Comparison of ENCODE assay signal across 8 cellular contexts in the genomic region with DNA sequence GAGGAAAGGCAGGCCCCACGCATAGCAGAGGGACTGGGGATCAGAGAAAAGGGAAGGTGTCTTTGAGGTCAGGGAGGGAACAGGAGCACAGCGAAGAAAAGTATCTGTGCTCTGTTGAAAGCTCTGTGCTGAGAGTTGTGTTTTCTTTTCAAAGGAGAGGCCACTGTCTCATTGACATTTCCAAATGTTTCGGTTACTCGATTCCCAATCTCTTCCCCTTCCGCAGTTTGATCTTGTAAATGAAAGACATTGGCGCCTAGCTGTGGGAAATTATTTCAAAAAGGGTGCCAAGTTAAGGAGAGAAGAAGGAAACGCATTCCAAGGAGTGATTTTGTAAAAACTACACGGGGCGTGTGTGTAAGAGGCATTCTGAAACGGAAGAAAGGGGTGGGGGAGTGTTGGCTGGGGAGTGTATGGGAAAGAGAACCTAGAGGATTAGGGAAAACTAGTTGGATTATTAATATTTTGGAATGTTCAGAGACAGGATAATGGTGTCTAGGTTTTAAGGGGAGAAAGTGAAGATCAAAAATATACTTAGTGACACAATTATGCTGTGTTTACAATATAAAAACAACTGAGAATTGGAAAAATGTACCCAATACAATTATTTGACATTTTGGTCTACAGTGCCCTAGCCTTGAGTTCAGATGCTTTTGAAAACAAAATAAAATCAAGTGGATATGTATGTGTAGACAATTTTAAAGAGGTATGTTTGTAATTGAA. TPM values are rescaled to one million over a fixed set of nuclear protein-coding genes. Genes with fewer than 3 reads are reported as not detected.
DNase-seq lines count a peak whose midpoint lies in the region; ATAC-seq and TF ChIP-seq lines count a peak whose summit lies in the region.

No MANE protein-coding gene starts in this region.

- H3K27me3 Mint-ChIP-seq in dendritic cell treated with granulocyte-macrophage colony-stimulating factor and Interleukin-4, amounts not matched to agents 40 ng/mL and 50 ng/mL, for 4 days, result no peaks in the 10 kb centered on the region

- peak overlapping the region; percentile 96 for H3K4me2 ChIP-seq in OCI-LY1 (ENCODE audit: low read length)

- H3K9me3 ChIP-seq in BE2C (no peaks in the 10 kb centered on the region), OCI-LY1 (ENCODE audit: low read length) (no peaks in the 10 kb centered on the region), mononuclear cell (ENCODE audit: low read depth, low read length) (no peaks in the 10 kb centered on the region)

- no peak overlapping the region for H2AFZ ChIP-seq in OCI-LY1 (ENCODE audit: low read length)

- no peaks in the 10 kb centered on the region for H3F3A ChIP-seq in OCI-LY1 (ENCODE audit: insufficient read depth, low read length)

- H3K27ac ChIP-seq in OCI-LY1 (ENCODE audit: low read depth, low read length, poor library complexity, severe bottlenecking), result peak overlapping the region; percentile 25

- TF ChIP-seq CTCF in BE2C (IDR thresholded peaks at IDR 0.05; ENCODE audit: low read depth, low read length) (no peak), OCI-LY1 (IDR thresholded peaks at IDR 0.05; ENCODE audit: low read length) (no peak)

- peak overlapping the region; percentile 79 for H3K9ac ChIP-seq in OCI-LY1 (ENCODE audit: low read length)

- H3K36me3 Mint-ChIP-seq in dendritic cell treated with granulocyte-macrophage colony-stimulating factor and Interleukin-4, amounts not matched to agents 40 ng/mL and 50 ng/mL, for 4 days (ENCODE audit: low read depth), result peaks cover 31% of the 10 kb centered on the region

- H3K4me3 ChIP-seq in BE2C (ENCODE audit: low read depth, low read length), result peak overlapping the region; percentile 86
- H3K4me3 ChIP-seq in OCI-LY1 (ENCODE audit: low read depth, low read length, poor library complexity, severe bottlenecking), result peak overlapping the region; percentile 83
- peak overlapping the region; percentile 68 for H3K4me3 ChIP-seq in mononuclear cell (ENCODE audit: low read length)

- intact Hi-C loops in dendritic cell treated with granulocyte-macrophage colony-stimulating factor and Interleukin-4, amounts not matched to agents 40 ng/mL and 50 ng/mL, for 4 days (cut with micrococcal nuclease), result loop anchor here (1.0 to 10.0 kb wide), 4 partner anchors 20 to 686 kb away; partner anchors contain the start of genes TMEM209 and ZC3HC1

- no peaks in the 10 kb centered on the region for H3K9me2 ChIP-seq in OCI-LY1 (ENCODE audit: low read depth, low read length)

- no peak for DNase-seq in BE2C
- no peak for DNase-seq in stimulated activated CD4-positive, alpha-beta T cell treated with anti-CD3 and anti-CD28 coated beads, Interleukin-4, amount 100 ng/mL, for 4 hours
- DNase-seq in SHP77 treated with DMSO at 0.1 percent for 48 hours (lab: John Stamatoyannopoulos, UW), result no peak

- H3K4me1 ChIP-seq in BE2C (no peaks in the 10 kb centered on the region), OCI-LY1 (ENCODE audit: insufficient read depth, low read length, severe bottlenecking) (peaks cover 27% of the 10 kb centered on the region), mononuclear cell (ENCODE audit: insufficient read depth, low read length) (peaks cover 35% of the 10 kb centered on the region)

- ATAC-seq in GM21447 (IDR thresholded peaks at IDR 0.05; ENCODE audit: unreplicated experiment), result peak; percentile 6
- no peak for ATAC-seq in HG03571 (IDR thresholded peaks at IDR 0.05; ENCODE audit: unreplicated experiment)

- peak overlapping the region; percentile 82 for H3K27ac Mint-ChIP-seq in dendritic cell treated with granulocyte-macrophage colony-stimulating factor and Interleukin-4, amounts not matched to agents 40 ng/mL and 50 ng/mL, for 4 days

- no peaks in the 10 kb centered on the region for H4K20me1 ChIP-seq in OCI-LY1 (ENCODE audit: insufficient read depth, low read length)

- H3K4me1 Mint-ChIP-seq in dendritic cell treated with granulocyte-macrophage colony-stimulating factor and Interleukin-4, amounts not matched to agents 40 ng/mL and 50 ng/mL, for 4 days (ENCODE audit: low read depth), result peaks cover 56% of the 10 kb centered on the region

- no peaks in the 10 kb centered on the region for H3K36me3 ChIP-seq in BE2C
- no peaks in the 10 kb centered on the region for H3K36me3 ChIP-seq in OCI-LY1 (ENCODE audit: insufficient read depth, low read length)

- no peaks in the 10 kb centered on the region for H3K9me3 Mint-ChIP-seq in dendritic cell treated with granulocyte-macrophage colony-stimulating factor and Interleukin-4, amounts not matched to agents 40 ng/mL and 50 ng/mL, for 4 days

- H3K79me2 ChIP-seq in OCI-LY1 (ENCODE audit: insufficient read depth, low read length), result peaks cover 43% of the 10 kb centered on the region

- H3K4me3 Mint-ChIP-seq in dendritic cell treated with granulocyte-macrophage colony-stimulating factor and Interleukin-4, amounts not matched to agents 40 ng/mL and 50 ng/mL, for 4 days, result peak overlapping the region; percentile 97

- no peaks in the 10 kb centered on the region for H3K27me3 ChIP-seq in BE2C
- no peaks in the 10 kb centered on the region for H3K27me3 ChIP-seq in OCI-LY1 (ENCODE audit: insufficient read depth, low read length)
- H3K27me3 ChIP-seq in mononuclear cell (ENCODE audit: insufficient read depth, low read length), result no peaks in the 10 kb centered on the region

RNA-seq across cellular contexts. Expression of gene KLHDC10, which starts 0.7 kb away (rescaled TPM):
- 30.8 TPM for polyA plus RNA-seq in BE2C (2012; ENCODE audit: insufficient read depth, insufficient read length, low read depth)
- 12.4 TPM for total RNA-seq in mononuclear cell

RNA-seq across cellular contexts. Expression of gene ZC3HC1, which starts 19.9 kb away (rescaled TPM):
- 38.5 TPM for polyA plus RNA-seq in BE2C (2012; ENCODE audit: insufficient read depth, insufficient read length, low read depth)
- total RNA-seq in mononuclear cell, result 4.9 TPM
